Comparison of ENCODE assay signal across 8 cellular contexts in genomic region chrX:132218100-132218807, GRCh38. TPM values are rescaled to one million over a fixed set of nuclear protein-coding genes. Genes with fewer than 3 reads are reported as not detected.
DNase-seq lines count a peak whose midpoint lies in the region; ATAC-seq and TF ChIP-seq lines count a peak whose summit lies in the region.

No MANE protein-coding gene starts in this region.

- TF ChIP-seq POLR2A in ovary (IDR thresholded peaks at IDR 0.05) (peak; percentile 29), thyroid gland (IDR thresholded peaks at IDR 0.05) (peak in 1 of 2 donors; percentile 52)

- TF ChIP-seq EP300 in ovary (IDR thresholded peaks at IDR 0.05): no peak

- H3K9ac ChIP-seq in SK-N-MC (ENCODE audit: insufficient read length): peak overlapping the region; percentile 58

- DNase-seq in GM04504 (ENCODE audit: low read depth) (peak; percentile 65), HFF-Myc (ENCODE audit: extremely low read depth, low read depth) (peak; percentile 56), MV-4-11 (lab: John Stamatoyannopoulos, UW) (peak; percentile 63), SK-N-MC (ENCODE audit: low read depth, low spot score) (no peak), Right ventricle myocardium inferior (ENCODE audit: missing footprints) (peak; percentile 83), ovary (peak; percentile 81 to 84 (median 83)), thyroid gland (peak; percentile 79 to 85)
- peak; percentile 79 for DNase-seq in activated naive CD4-positive, alpha-beta T cell treated with anti-CD3 and anti-CD28 coated beads, Interleukin-2, amount 50 U/mL, for 16 hours

- WGBS in ovary, 3 donors: 27 to 39% (median 37%) methylated on average over 37 to 45 of the region's 45 CpGs
- 1 to 3% methylated on average over 6 to 9 of the region's 45 CpGs for WGBS in thyroid gland, 2 donors

- H3K4me3 ChIP-seq in HFF-Myc (replicated peaks; ENCODE audit: low read depth, low read length) (peak overlapping the region; percentile 51), SK-N-MC (peak overlapping the region; percentile 79), ovary (peak overlapping the region; percentile 74), thyroid gland (replicated peaks in 1 of 3) (peak overlapping the region in 2 of 3 donors; percentile 40 to 47)

- H3K27ac ChIP-seq in SK-N-MC (peak overlapping the region; percentile 54), ovary (peak overlapping the region; percentile 65 to 93), thyroid gland (peak overlapping the region; percentile 59 to 93 (median 93))

- no peaks in the 10 kb centered on the region for H3K27me3 ChIP-seq in ovary
- no peaks in the 10 kb centered on the region for H3K27me3 ChIP-seq in thyroid gland

- no peaks in the 10 kb centered on the region for H3K4me1 ChIP-seq in ovary (ENCODE audit: insufficient read depth)
- peaks cover 0 to 12% of the 10 kb centered on the region in 2 donors for H3K4me1 ChIP-seq in thyroid gland

- intact Hi-C loops in Right ventricle myocardium inferior (cut with DNase I) (loop anchor here (2.0 kb wide), 2 partner anchors 15 to 47 kb away; no protein-coding TSS in a partner anchor), ovary (cut with DNase I) (no loop called here), thyroid gland (cut with DNase I) (no loop called here)

- TF ChIP-seq CTCF in HFF-Myc (IDR thresholded peaks at IDR 0.05; ENCODE audit: low read depth, low read length, missing control alignments) (no peak), ovary (IDR thresholded peaks at IDR 0.05) (no peak), thyroid gland (IDR thresholded peaks at IDR 0.05) (no peak)

- peaks cover 5% of the 10 kb centered on the region for H3K36me3 ChIP-seq in SK-N-MC (ENCODE audit: insufficient read depth, low read length)
- H3K36me3 ChIP-seq in ovary: no peaks in the 10 kb centered on the region
- H3K36me3 ChIP-seq in thyroid gland: no peaks in the 10 kb centered on the region

- peak; percentile 93 for ATAC-seq in Right ventricle myocardium inferior

- no peaks in the 10 kb centered on the region for H3K9me3 ChIP-seq in SK-N-MC (ENCODE audit: low read depth, low read length)
- H3K9me3 ChIP-seq in ovary: no peaks in the 10 kb centered on the region
- no peaks in the 10 kb centered on the region for H3K9me3 ChIP-seq in thyroid gland

RNA-seq across cellular contexts. Expression of gene RAP2C, which starts 1.0 kb away (rescaled TPM):
- 17.3 TPM for total RNA-seq in Right ventricle myocardium inferior
- total RNA-seq in ovary: 10 to 100 TPM; 14.9 to 21.8 (median 17.8) TPM
- polyA plus RNA-seq in ovary: 10 to 100 TPM in 1 of 2 donors, 1 to 10 TPM in 1; 9.1 to 18.6 TPM
- total RNA-seq in thyroid gland: 10 to 100 TPM; 13.3 to 16.7 (median 14.6) TPM
